Comparison of ENCODE assay signal across 8 cellular contexts in the genomic region with DNA sequence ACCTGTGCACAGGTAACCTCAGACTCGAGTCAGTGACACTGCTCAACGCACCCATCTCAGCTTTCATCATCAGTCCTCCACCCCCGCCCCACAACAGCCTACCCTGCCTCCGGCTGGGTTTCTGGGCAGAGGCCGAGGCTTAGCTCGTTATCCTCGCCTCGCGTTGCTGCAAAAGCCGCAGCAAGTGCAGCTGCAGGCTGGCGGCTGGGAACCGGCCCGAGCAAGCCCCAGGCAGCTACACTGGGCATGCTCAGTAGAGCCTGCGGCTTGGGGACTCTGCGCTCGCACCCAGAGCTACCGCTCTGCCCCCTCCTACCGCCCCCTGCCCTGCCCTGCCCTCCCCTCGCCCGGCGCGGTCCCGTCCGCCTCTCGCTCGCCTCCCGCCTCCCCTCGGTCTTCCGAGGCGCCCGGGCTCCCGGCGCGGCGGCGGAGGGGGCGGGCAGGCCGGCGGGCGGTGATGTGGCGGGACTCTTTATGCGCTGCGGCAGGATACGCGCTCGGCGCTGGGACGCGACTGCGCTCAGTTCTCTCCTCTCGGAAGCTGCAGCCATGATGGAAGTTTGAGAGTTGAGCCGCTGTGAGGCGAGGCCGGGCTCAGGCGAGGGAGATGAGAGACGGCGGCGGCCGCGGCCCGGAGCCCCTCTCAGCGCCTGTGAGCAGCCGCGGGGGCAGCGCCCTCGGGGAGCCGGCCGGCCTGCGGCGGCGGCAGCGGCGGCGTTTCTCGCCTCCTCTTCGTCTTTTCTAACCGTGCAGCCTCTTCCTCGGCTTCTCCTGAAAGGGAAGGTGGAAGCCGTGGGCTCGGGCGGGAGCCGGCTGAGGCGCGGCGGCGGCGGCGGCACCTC. TPM values are rescaled to one million over a fixed set of nuclear protein-coding genes. Genes with fewer than 3 reads are reported as not detected.
A peak's percentile ranks its signal among the peaks of the same experiment; 100 is the strongest.
DNase-seq lines count a peak whose midpoint lies in the region; ATAC-seq and TF ChIP-seq lines count a peak whose summit lies in the region.

A gene with protein sequence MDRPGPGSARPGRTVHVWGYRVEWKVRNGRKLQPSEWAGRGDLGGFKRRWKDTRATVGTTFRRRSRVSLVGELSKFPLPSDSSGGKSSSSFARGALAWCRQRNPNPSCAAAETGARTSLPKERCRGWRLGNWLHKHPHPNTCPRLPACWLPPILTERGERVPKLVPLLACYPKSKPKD (minus strand): TSS at position 432 of the 842 bp plus-strand sequence. CDS start 1,046 bp downstream, outside the sequence.
A gene (plus strand): TSS at position 524 of the 842 bp plus-strand sequence. CDS start 845 bp downstream, outside the sequence.

- DNase-seq in AML-193 (lab: John Stamatoyannopoulos, UW) (peak; percentile 91 to 93), NCI-H69 (lab: John Stamatoyannopoulos, UW) (peak; percentile 94), dermis microvascular lymphatic vessel endothelial cell (ENCODE audit: low read depth in 2 of 2) (peak; percentile 83 to 93), lower leg skin (ENCODE audit: low spot score in 2 of 2) (peak; percentile 85 to 97)
- peak; percentile 88 for DNase-seq in activated CD4-positive, alpha-beta memory T cell treated with anti-CD3 and anti-CD28 coated beads for 36 hours
- DNase-seq in stimulated activated CD4-positive, alpha-beta T cell treated with anti-CD3 and anti-CD28 coated beads, Interleukin-4, amount 100 ng/mL, for 1 hour, result peak; percentile 83

- POLR2A ChIA-PET in activated CD4-positive, alpha-beta memory T cell treated with anti-CD3 and anti-CD28 coated beads for 36 hours (lab: Charles Lee), result interaction anchor here (0.6 to 4.9 kb wide), 10 partner anchors 11 to 719 kb away, joined by 3 to 33 read pairs (median 4); a partner anchor contains a TSS

- CTCF ChIA-PET in activated CD4-positive, alpha-beta memory T cell treated with anti-CD3 and anti-CD28 coated beads for 36 hours (lab: Charles Lee), result interaction anchor here (1.1 to 3.6 kb wide), 11 partner anchors 18 to 690 kb away, joined by 3 to 34 read pairs (median 6); a partner anchor contains a TSS

- H3K4me3 ChIP-seq in lower leg skin (ENCODE audit: low read depth, poor library complexity, severe bottlenecking), result peak within 1 kb of the TSS; percentile 97

- H3K4me3 Mint-ChIP-seq in activated CD4-positive, alpha-beta memory T cell treated with anti-CD3 and anti-CD28 coated beads for 36 hours, result peak within 1 kb of the TSS; percentile 90

- TF ChIP-seq POLR2A in GM19193 (IDR thresholded peaks at IDR 0.05; ENCODE audit: extremely low read depth, insufficient read depth, insufficient read length), result peak; percentile 86
- TF ChIP-seq POLR2A in lower leg skin (IDR thresholded peaks at IDR 0.05), result peak in 1 of 2 donors; percentile 82

- 1% methylated on average over 20 to 61 of the region's 88 CpGs for WGBS in lower leg skin, 2 donors

- no peak for TF ChIP-seq CTCF in lower leg skin (IDR thresholded peaks at IDR 0.05)

- peaks cover 39% of the 10 kb centered on the region for H3K4me1 Mint-ChIP-seq in activated CD4-positive, alpha-beta memory T cell treated with anti-CD3 and anti-CD28 coated beads for 36 hours (ENCODE audit: low read depth)

- intact Hi-C loops in activated CD4-positive, alpha-beta memory T cell treated with anti-CD3 and anti-CD28 coated beads for 36 hours (cut with micrococcal nuclease), result loop anchor here (2.0 to 10.0 kb wide), 7 partner anchors 206 to 1389 kb away; a partner anchor contains a TSS
- intact Hi-C loops in lower leg skin (cut with DNase I; ENCODE audit: low total_unique reads), result loop anchor here (10.0 kb wide), 1 partner anchor 521 kb away; no protein-coding TSS in a partner anchor

- peak; percentile 30 for ATAC-seq in HG03457 (IDR thresholded peaks at IDR 0.05; ENCODE audit: unreplicated experiment)

- H3K9me3 Mint-ChIP-seq in activated CD4-positive, alpha-beta memory T cell treated with anti-CD3 and anti-CD28 coated beads for 36 hours, result no peaks in the 10 kb centered on the region

- H3K36me3 Mint-ChIP-seq in activated CD4-positive, alpha-beta memory T cell treated with anti-CD3 and anti-CD28 coated beads for 36 hours, result peaks cover 15% of the 10 kb centered on the region

- H3K27ac Mint-ChIP-seq in activated CD4-positive, alpha-beta memory T cell treated with anti-CD3 and anti-CD28 coated beads for 36 hours, result peak within 1 kb of the TSS; percentile 94

- no peaks in the 10 kb centered on the region for H3K27me3 Mint-ChIP-seq in activated CD4-positive, alpha-beta memory T cell treated with anti-CD3 and anti-CD28 coated beads for 36 hours

RNA-seq across cellular contexts. Expression of the first gene that starts in this region (rescaled TPM):
- under 1 TPM; 0.19 to 0.29 TPM for total RNA-seq in activated CD4-positive, alpha-beta memory T cell treated with anti-CD3 and anti-CD28 coated beads for 36 hours
- total RNA-seq in dermis microvascular lymphatic vessel endothelial cell (0.13 and 0.26 TPM in 2 replicates), lower leg skin (under 1 TPM; 0.04 to 0.95 (median 0.40) TPM)

RNA-seq across cellular contexts. Expression of the second gene that starts in this region (rescaled TPM):
- 10 to 100 TPM; 31.9 to 36.8 TPM for total RNA-seq in activated CD4-positive, alpha-beta memory T cell treated with anti-CD3 and anti-CD28 coated beads for 36 hours
- 72.5 and 82.6 TPM in 2 replicates for total RNA-seq in dermis microvascular lymphatic vessel endothelial cell
- total RNA-seq in lower leg skin, result 10 to 100 TPM; 54.8 to 87.4 (median 68.8) TPM

Comparison
In these comparisons a context has a peak if more than half of its experiments do, and no peak if none do; other contexts are left out.
1. Peak in every context shown above with its lines: DNase-seq, ATAC-seq and H3K4me3 ChIP-seq.